Comparison of ENCODE assay signal across 11 cellular contexts in the genomic region with DNA sequence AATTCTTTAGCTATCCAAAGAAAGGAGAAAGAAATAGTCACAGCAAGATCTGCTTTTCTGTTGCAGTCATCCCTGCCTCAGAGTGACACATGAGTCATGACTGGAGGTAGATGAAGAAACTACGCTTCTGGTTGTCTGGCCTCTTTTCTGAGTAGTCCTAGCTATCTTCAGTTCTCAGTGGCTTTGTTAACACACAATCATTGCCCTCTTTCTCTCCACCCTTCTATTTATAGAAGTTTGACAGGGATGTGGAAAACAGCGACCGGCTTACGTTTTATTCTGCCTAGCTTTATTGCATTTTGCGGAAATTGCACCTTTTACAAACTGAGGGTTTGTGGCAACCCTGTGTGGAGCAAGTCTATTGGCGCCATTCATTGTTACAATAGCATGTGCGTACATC. TPM values are rescaled to one million over a fixed set of nuclear protein-coding genes. Genes with fewer than 3 reads are reported as not detected.
DNase-seq lines count a peak whose midpoint lies in the region; ATAC-seq and TF ChIP-seq lines count a peak whose summit lies in the region.
"Had no signal": no experiment of that assay in that cellular context is flagged by ENCODE, and none has a peak within 500 bp of the region (broad histone marks: within the 10 kb centered on the region; RNA-seq: fewer than 3 reads in every experiment).

No MANE protein-coding gene starts in this region.

- 69 to 86% (median 77%) methylated on average over 7 of the region's 7 CpGs for WGBS in heart left ventricle, 4 donors

- H3K27me3 Mint-ChIP-seq in activated CD8-positive, alpha-beta T cell treated with anti-CD3 and anti-CD28 coated beads for 36 hours, result no peaks in the 10 kb centered on the region
- H3K27me3 Mint-ChIP-seq in osteocyte (ENCODE audit: unreplicated experiment), result no peaks in the 10 kb centered on the region
- H3K27me3 Mint-ChIP-seq: naive thymus-derived CD8-positive, alpha-beta T cell had no signal

- H3K36me3 ChIP-seq in heart left ventricle, result no peaks in the 10 kb centered on the region

- POLR2A ChIA-PET in activated CD8-positive, alpha-beta T cell treated with anti-CD3 and anti-CD28 coated beads for 36 hours (lab: Charles Lee), result interaction anchor here (0.9 to 2.9 kb wide), 4 partner anchors 14 to 129 kb away, joined by 3 to 12 read pairs (median 6); a partner anchor contains a TSS

- intact Hi-C loops in activated CD8-positive, alpha-beta T cell treated with anti-CD3 and anti-CD28 coated beads for 36 hours (cut with micrococcal nuclease), result no loop called here
- intact Hi-C loops in heart left ventricle (cut with DNase I), result no loop called here

- CTCF ChIA-PET in activated CD8-positive, alpha-beta T cell treated with anti-CD3 and anti-CD28 coated beads for 36 hours (lab: Charles Lee), result interaction anchor here (0.8 to 1.7 kb wide), 8 partner anchors 10 to 134 kb away, joined by 3 to 5 read pairs (median 3); no protein-coding TSS in a partner anchor

- ATAC-seq in activated CD8-positive, alpha-beta T cell treated with anti-CD3 and anti-CD28 coated beads for 36 hours, result peak; percentile 94
- ATAC-seq in heart left ventricle (no peak), HG02763 (IDR thresholded peaks at IDR 0.05; ENCODE audit: unreplicated experiment) (no peak)
- ATAC-seq: naive thymus-derived CD8-positive, alpha-beta T cell had no signal

- no peak overlapping the region for H3K27ac ChIP-seq in heart left ventricle
- H3K27ac ChIP-seq: skin epidermis had no signal

- peak; percentile 24 for DNase-seq in stimulated activated CD4-positive, alpha-beta T cell treated with anti-CD3 and anti-CD28 coated beads, Interleukin-15, amount 100 ng/mL, for 24 hours
- no peak for DNase-seq in stimulated activated CD4-positive, alpha-beta T cell treated with anti-CD3 and anti-CD28 coated beads, Interleukin-2, amount 100 ng/mL, for 24 hours
- peak; percentile 48 for DNase-seq in activated CD8-positive, alpha-beta T cell treated with anti-CD3 and anti-CD28 coated beads for 36 hours
- DNase-seq in fibroblast of villous mesenchyme (ENCODE audit: low read depth) (peak; percentile 45), heart left ventricle (no peak), GOT3 (lab: John Stamatoyannopoulos, UW) (no peak), osteocyte (ENCODE audit: extremely low spot score, unreplicated experiment) (no peak)
- DNase-seq: NCI-H1092 treated with DMSO at 0.1 percent for 48 hours had no signal

- no peak overlapping the region for H3K4me3 Mint-ChIP-seq in activated CD8-positive, alpha-beta T cell treated with anti-CD3 and anti-CD28 coated beads for 36 hours
- H3K4me3 Mint-ChIP-seq in osteocyte (ENCODE audit: unreplicated experiment), result no peak overlapping the region
- H3K4me3 Mint-ChIP-seq: naive thymus-derived CD8-positive, alpha-beta T cell had no signal

- H3K9me3 ChIP-seq in heart left ventricle, result peaks cover 0 to 13% (median 7%) of the 10 kb centered on the region in 12 donors

- TF ChIP-seq POLR2A in heart left ventricle (IDR thresholded peaks at IDR 0.05), result no peak

- no peaks in the 10 kb centered on the region for H3K4me1 ChIP-seq in heart left ventricle

- peaks cover 47% of the 10 kb centered on the region for H3K4me1 Mint-ChIP-seq in activated CD8-positive, alpha-beta T cell treated with anti-CD3 and anti-CD28 coated beads for 36 hours (ENCODE audit: low read depth)
- no peaks in the 10 kb centered on the region for H3K4me1 Mint-ChIP-seq in osteocyte (ENCODE audit: unreplicated experiment)

- H3K9me3 Mint-ChIP-seq in activated CD8-positive, alpha-beta T cell treated with anti-CD3 and anti-CD28 coated beads for 36 hours, result peaks cover 2% of the 10 kb centered on the region
- peaks cover 9% of the 10 kb centered on the region for H3K9me3 Mint-ChIP-seq in osteocyte (ENCODE audit: unreplicated experiment)

- peak overlapping the region; percentile 81 for H3K27ac Mint-ChIP-seq in activated CD8-positive, alpha-beta T cell treated with anti-CD3 and anti-CD28 coated beads for 36 hours
- no peak overlapping the region for H3K27ac Mint-ChIP-seq in osteocyte (ENCODE audit: unreplicated experiment)

- H3K27me3 ChIP-seq in heart left ventricle, result no peaks in the 10 kb centered on the region

- H3K4me3 ChIP-seq in fibroblast of villous mesenchyme (ENCODE audit: low read depth, low read length) (no peak overlapping the region), heart left ventricle (no peak overlapping the region)
- H3K4me3 ChIP-seq: skin epidermis had no signal

- TF ChIP-seq CTCF in activated CD8-positive, alpha-beta T cell treated with anti-CD3 and anti-CD28 coated beads for 36 hours (IDR thresholded peaks at IDR 0.05), result no peak
- TF ChIP-seq CTCF in fibroblast of villous mesenchyme (IDR thresholded peaks at IDR 0.05; ENCODE audit: insufficient read depth, low read depth, low read length) (no peak), heart left ventricle (IDR thresholded peaks at IDR 0.05) (no peak), osteocyte (IDR thresholded peaks at IDR 0.05) (no peak)

- H3K36me3 Mint-ChIP-seq in activated CD8-positive, alpha-beta T cell treated with anti-CD3 and anti-CD28 coated beads for 36 hours (ENCODE audit: low read depth), result peaks cover 20% of the 10 kb centered on the region
- H3K36me3 Mint-ChIP-seq in osteocyte (ENCODE audit: unreplicated experiment), result no peaks in the 10 kb centered on the region

RNA-seq across cellular contexts. Expression of a gene that starts 26.7 kb away (rescaled TPM):
- 10 to 100 TPM; 47.0 to 47.4 TPM for total RNA-seq in activated CD8-positive, alpha-beta T cell treated with anti-CD3 and anti-CD28 coated beads for 36 hours
- total RNA-seq in fibroblast of villous mesenchyme, result 17.7 and 19.9 TPM in 2 replicates
- total RNA-seq in heart left ventricle, result 10 to 100 TPM in 4 of 9 donors, 1 to 10 TPM in 5; 7.1 to 20.1 (median 9.3) TPM
- 1 to 10 TPM; 5.4 to 7.5 TPM for polyA plus RNA-seq in heart left ventricle
- 2.7 and 3.3 TPM in 2 replicates for total RNA-seq in osteocyte

Comparison
In these comparisons a context has a peak if more than half of its experiments do, and no peak if none do; other contexts are left out.
1. DNase-seq: peak in stimulated activated CD4-positive, alpha-beta T cell treated with anti-CD3 and anti-CD28 coated beads, Interleukin-15, amount 100 ng/mL, for 24 hours (single experiment), activated CD8-positive, alpha-beta T cell treated with anti-CD3 and anti-CD28 coated beads for 36 hours (single experiment) and fibroblast of villous mesenchyme (single experiment); none in stimulated activated CD4-positive, alpha-beta T cell treated with anti-CD3 and anti-CD28 coated beads, Interleukin-2, amount 100 ng/mL, for 24 hours (0 of 2), heart left ventricle (0 of 5), GOT3 (single experiment) and osteocyte (single experiment).